In the genomic region with DNA sequence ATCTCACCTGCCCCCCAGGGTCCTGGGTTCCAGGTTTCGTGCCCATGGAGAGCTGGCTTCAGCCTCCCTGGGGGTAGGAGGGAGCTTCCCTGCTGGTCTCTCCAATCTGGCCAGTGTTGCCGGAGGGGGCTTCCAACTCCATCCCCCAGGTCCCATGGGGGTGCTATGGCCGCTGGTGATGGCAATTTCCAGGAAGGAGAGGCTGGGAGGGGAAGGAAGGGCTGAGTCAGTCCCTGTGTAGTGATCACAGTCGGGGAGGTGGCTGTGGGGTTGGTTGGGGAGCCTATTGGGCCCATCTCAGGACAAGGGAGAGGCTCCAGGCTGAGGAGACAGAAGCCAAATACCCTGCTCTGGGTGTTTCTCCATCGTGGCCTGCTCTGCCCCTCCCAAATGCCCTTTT, we compare ENCODE assay signal across 23 cellular contexts. TPM values are rescaled to one million over a fixed set of nuclear protein-coding genes. Genes with fewer than 3 reads are reported as not detected.
DNase-seq lines count a peak whose midpoint lies in the region; ATAC-seq and TF ChIP-seq lines count a peak whose summit lies in the region.
"Had no signal": no experiment of that assay in that cellular context is flagged by ENCODE, and none has a peak within 500 bp of the region (broad histone marks: within the 10 kb centered on the region; RNA-seq: fewer than 3 reads in every experiment).

No MANE protein-coding gene starts in this region.

- ATAC-seq in left cardiac atrium (peak; percentile 19 to 21), HG03097 (IDR thresholded peaks at IDR 0.05; ENCODE audit: low FRiP score, unreplicated experiment) (no peak)
- no peak for ATAC-seq in stimulated activated effector memory CD8-positive, alpha-beta T cell treated with anti-CD3 and anti-CD28 coated beads, Interleukin-12 subunit alpha, Interleukin-12 subunit beta, amount 100 ng/mL, for 72 hours
- ATAC-seq: activated CD8-positive, alpha-beta memory T cell treated with anti-CD3 and anti-CD28 coated beads, Interleukin-2, amount 10 ng/mL, durations not matched to agents 7 days and 5 days; effector memory CD8-positive, alpha-beta T cell had no signal

- H3K27me3 ChIP-seq in Caco-2 (replicated peaks; ENCODE audit: control insufficient read depth, insufficient read depth, low read length) = no peaks in the 10 kb centered on the region
- H3K27me3 ChIP-seq: SJCRH30 had no signal

- H3K27ac ChIP-seq in RWPE1 = peak overlapping the region; percentile 97
- H3K27ac ChIP-seq: KMS-11, SJCRH30 had no signal

- H3K4me3 Mint-ChIP-seq in Caco-2 (ENCODE audit: unreplicated experiment) (no peak overlapping the region), immature natural killer cell (no peak overlapping the region)
- no peak overlapping the region for H3K4me3 Mint-ChIP-seq in stimulated activated effector memory CD8-positive, alpha-beta T cell treated with anti-CD3 and anti-CD28 coated beads, Interleukin-12 subunit alpha, Interleukin-12 subunit beta, amount 100 ng/mL, for 72 hours
- H3K4me3 Mint-ChIP-seq: activated CD8-positive, alpha-beta memory T cell treated with anti-CD3 and anti-CD28 coated beads, Interleukin-2, amount 10 ng/mL, durations not matched to agents 7 days and 5 days; effector memory CD8-positive, alpha-beta T cell; stimulated activated naive CD8-positive, alpha-beta T cell treated with anti-CD3 and anti-CD28 coated beads, Interleukin-15, amount 100 ng/mL, for 72 hours had no signal

- H3K27me3 Mint-ChIP-seq in Caco-2 (ENCODE audit: insufficient read depth, unreplicated experiment) = no peaks in the 10 kb centered on the region
- peaks cover 0 to 8% (median 2%) of the 10 kb centered on the region in 3 donors for H3K27me3 Mint-ChIP-seq in immature natural killer cell (ENCODE audit: low read depth in 3 of 3)

- H3K36me3 ChIP-seq in Caco-2 (ENCODE audit: control insufficient read depth, insufficient read depth, low read length) = no peaks in the 10 kb centered on the region
- H3K36me3 ChIP-seq: SJCRH30 had no signal

- no peaks in the 10 kb centered on the region for H3K9me3 ChIP-seq in Caco-2
- H3K9me3 ChIP-seq: mucosa of descending colon, neutrophil, SJCRH30 had no signal

- H3K4me1 ChIP-seq in Caco-2 = peaks cover 50% of the 10 kb centered on the region

- no peak for DNase-seq in Caco-2
- DNase-seq in RWPE1 (ENCODE audit: low spot score) = no peak
- DNase-seq in left cardiac atrium = peak; percentile 61
- DNase-seq in stimulated activated effector memory CD8-positive, alpha-beta T cell treated with anti-CD3 and anti-CD28 coated beads, Interleukin-12 subunit alpha, Interleukin-12 subunit beta, amount 100 ng/mL, for 72 hours (ENCODE audit: low spot score in 2 of 2) = no peak
- DNase-seq in NCI-H1048 (lab: John Stamatoyannopoulos, UW) = no peak
- no peak for DNase-seq in SW 1271 (lab: John Stamatoyannopoulos, UW)
- DNase-seq in immature natural killer cell = no peak
- DNase-seq: activated CD4-positive, alpha-beta T cell treated with anti-CD3 and anti-CD28 coated beads for 1 hour; activated CD8-positive, alpha-beta memory T cell treated with anti-CD3 and anti-CD28 coated beads, Interleukin-2, amount 10 ng/mL, durations not matched to agents 7 days and 5 days; amniotic stem cell; central memory CD4-positive, alpha-beta T cell; effector memory CD8-positive, alpha-beta T cell; NCI-H1092 treated with DMSO at 0.1 percent for 48 hours; NCI-H2081 treated with DMSO at 0.1 percent for 48 hours; NCI-H510A treated with DMSO at 0.1 percent for 48 hours; stimulated activated CD4-positive, alpha-beta T cell treated with anti-CD3 and anti-CD28 coated beads, Interleukin-1b, Interleukin-23, amount 100 ng/mL, for 48 hours; stimulated activated naive CD8-positive, alpha-beta T cell treated with anti-CD3 and anti-CD28 coated beads, Interleukin-15, amount 100 ng/mL, for 72 hours had no signal

- POLR2A ChIA-PET in Caco-2 (lab: Charles Lee) = no interaction called here
- POLR2A ChIA-PET in RWPE1 (lab: Yijun Ruan, JAX; ENCODE audit: low non-redundant PET) = no interaction called here

- H3K4me3 ChIP-seq in Caco-2 (ENCODE audit: low read depth, low read length) = no peak overlapping the region
- H3K4me3 ChIP-seq: mucosa of descending colon, SJCRH30 had no signal

- peaks cover 35% of the 10 kb centered on the region for H3K4me1 Mint-ChIP-seq in Caco-2 (ENCODE audit: low read depth, unreplicated experiment)
- no peaks in the 10 kb centered on the region for H3K4me1 Mint-ChIP-seq in stimulated activated effector memory CD8-positive, alpha-beta T cell treated with anti-CD3 and anti-CD28 coated beads, Interleukin-12 subunit alpha, Interleukin-12 subunit beta, amount 100 ng/mL, for 72 hours
- H3K4me1 Mint-ChIP-seq in immature natural killer cell = no peaks in the 10 kb centered on the region
- H3K4me1 Mint-ChIP-seq: activated CD8-positive, alpha-beta memory T cell treated with anti-CD3 and anti-CD28 coated beads, Interleukin-2, amount 10 ng/mL, durations not matched to agents 7 days and 5 days had no signal

- CTCF ChIA-PET in Caco-2 (lab: Charles Lee) (interaction anchor here (0.7 kb wide), 1 partner anchor 634 kb away, joined by 6 read pairs; no protein-coding TSS in a partner anchor), RWPE1 (lab: Yijun Ruan, JAX) (no interaction called here)

- H3K27ac Mint-ChIP-seq in Caco-2 (ENCODE audit: unreplicated experiment) (peak overlapping the region; percentile 49), immature natural killer cell (no peak overlapping the region)
- H3K27ac Mint-ChIP-seq in stimulated activated effector memory CD8-positive, alpha-beta T cell treated with anti-CD3 and anti-CD28 coated beads, Interleukin-12 subunit alpha, Interleukin-12 subunit beta, amount 100 ng/mL, for 72 hours = peak overlapping the region; percentile 45
- H3K27ac Mint-ChIP-seq: activated CD8-positive, alpha-beta memory T cell treated with anti-CD3 and anti-CD28 coated beads, Interleukin-2, amount 10 ng/mL, durations not matched to agents 7 days and 5 days; activated T-helper 2 cell treated with anti-CD3 and anti-CD28 coated beads, Interferon-gamma antibody, Interleukin-2, Interleukin-4, amounts not matched to agents 10 μg/mL and 5 μg/mL and 100 μg/mL, durations not matched to agents 14 hours and 24 hours and 36 hours; effector memory CD8-positive, alpha-beta T cell had no signal

- H3K9me3 Mint-ChIP-seq in Caco-2 (ENCODE audit: unreplicated experiment) = no peaks in the 10 kb centered on the region
- no peaks in the 10 kb centered on the region for H3K9me3 Mint-ChIP-seq in stimulated activated effector memory CD8-positive, alpha-beta T cell treated with anti-CD3 and anti-CD28 coated beads, Interleukin-12 subunit alpha, Interleukin-12 subunit beta, amount 100 ng/mL, for 72 hours
- H3K9me3 Mint-ChIP-seq in immature natural killer cell = no peaks in the 10 kb centered on the region
- H3K9me3 Mint-ChIP-seq: activated T-helper 2 cell treated with anti-CD3 and anti-CD28 coated beads, Interferon-gamma antibody, Interleukin-2, Interleukin-4, amounts not matched to agents 10 μg/mL and 5 μg/mL and 100 μg/mL, durations not matched to agents 14 hours and 24 hours and 36 hours; effector memory CD8-positive, alpha-beta T cell; stimulated activated naive CD8-positive, alpha-beta T cell treated with anti-CD3 and anti-CD28 coated beads, Interleukin-15, amount 100 ng/mL, for 72 hours had no signal

- TF ChIP-seq CTCF in Caco-2 (IDR thresholded peaks at IDR 0.05; ENCODE audit: insufficient read depth in 1 of 2, low read depth in 1 of 2, low read length in 1 of 2, severe bottlenecking in 1 of 2, unreplicated experiment in 1 of 2) (no peak), RWPE1 (conservative IDR thresholded peaks at IDR 0.05; ENCODE audit: low read depth) (no peak)

- no TSS peak for BruUV-seq in Caco-2 (replicated peaks; lab: Mats Ljungman, UMichigan)

- intact Hi-C loops in Caco-2 (cut with micrococcal nuclease; ENCODE audit: unreplicated experiment) (no loop called here), left cardiac atrium (cut with DNase I) (no loop called here)

- H3K36me3 Mint-ChIP-seq in Caco-2 (ENCODE audit: insufficient read depth, unreplicated experiment) = peaks cover 25% of the 10 kb centered on the region
- peaks cover 15% of the 10 kb centered on the region for H3K36me3 Mint-ChIP-seq in stimulated activated effector memory CD8-positive, alpha-beta T cell treated with anti-CD3 and anti-CD28 coated beads, Interleukin-12 subunit alpha, Interleukin-12 subunit beta, amount 100 ng/mL, for 72 hours
- H3K36me3 Mint-ChIP-seq in immature natural killer cell = no peaks in the 10 kb centered on the region

RNA-seq across cellular contexts. Expression of gene CDC42EP2, which starts 5.7 kb away (rescaled TPM):
- 38.0 and 40.7 TPM in 2 replicates for total RNA-seq in Caco-2 (2022)
- total RNA-seq in left cardiac atrium = 10 to 100 TPM; 21.7 to 28.9 TPM
- not detected for polyA plus RNA-seq in immature natural killer cell

RNA-seq across cellular contexts. Expression of gene DPF2, which starts 24.6 kb away (rescaled TPM):
- total RNA-seq in Caco-2 (2022) (64.2 and 65.3 TPM in 2 replicates), left cardiac atrium (10 to 100 TPM; 46.7 to 47.7 TPM)
- polyA plus RNA-seq in immature natural killer cell = 10 to 100 TPM; 44.9 to 63.5 (median 53.9) TPM

RNA-seq across cellular contexts. Expression of gene TIGD3, which starts 45.5 kb away (rescaled TPM):
- total RNA-seq in Caco-2 (2022) (3.0 and 3.2 TPM in 2 replicates), left cardiac atrium (under 1 TPM in 1 of 2 donors, not detected in 1; 0.12 TPM)
- polyA plus RNA-seq in immature natural killer cell = 1 to 10 TPM in 1 of 3 donors, under 1 TPM in 2; 0.90 to 1.2 (median 0.90) TPM

RNA-seq across cellular contexts. Expression of gene POLA2, which starts 47.2 kb away (rescaled TPM):
- total RNA-seq in Caco-2 (2022) (23.2 and 25.3 TPM in 2 replicates), left cardiac atrium (1 to 10 TPM; 5.3 to 7.3 TPM)
- 10 to 100 TPM; 10.1 to 11.8 (median 11.8) TPM for polyA plus RNA-seq in immature natural killer cell

Comparison
In these comparisons a context has a peak if more than half of its experiments do, and no peak if none do; other contexts are left out.
1. H3K27ac Mint-ChIP-seq: peak in Caco-2 (single experiment) and stimulated activated effector memory CD8-positive, alpha-beta T cell treated with anti-CD3 and anti-CD28 coated beads, Interleukin-12 subunit alpha, Interleukin-12 subunit beta, amount 100 ng/mL, for 72 hours (single experiment); none in immature natural killer cell (0 of 6).
2. ATAC-seq: peak in left cardiac atrium (2 of 2); none in stimulated activated effector memory CD8-positive, alpha-beta T cell treated with anti-CD3 and anti-CD28 coated beads, Interleukin-12 subunit alpha, Interleukin-12 subunit beta, amount 100 ng/mL, for 72 hours (single experiment) and HG03097 (single experiment).